35 cellular contexts compared by ENCODE assay signal in the genomic region with DNA sequence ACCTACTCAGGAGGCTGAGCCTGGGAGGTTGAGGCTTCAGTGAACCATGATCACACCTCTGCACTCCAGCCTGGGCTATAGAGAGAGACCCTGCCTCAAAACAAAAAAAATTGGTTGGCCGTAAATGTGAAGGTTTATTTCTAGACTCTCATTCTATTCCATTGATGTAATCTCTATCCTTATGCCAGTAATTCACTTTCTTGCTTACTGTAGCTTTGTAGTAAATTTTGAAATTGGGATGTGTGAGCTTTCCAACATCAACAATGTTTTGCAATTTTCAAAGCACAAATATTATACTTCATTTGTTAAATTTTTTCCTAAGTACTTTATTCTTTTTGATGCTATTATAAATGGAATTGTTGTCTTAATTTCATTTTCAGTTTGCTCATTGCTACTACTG.
"Had no signal": no experiment of that assay in that cellular context is flagged by ENCODE, and none has a peak within 500 bp of the region (broad histone marks: within the 10 kb centered on the region; RNA-seq: fewer than 3 reads in every experiment).

No MANE protein-coding gene starts in this region.

- H3K36me3 ChIP-seq: brain microvascular endothelial cell, MG63 had no signal

- H3K27ac ChIP-seq: brain microvascular endothelial cell, VCaP had no signal

- ATAC-seq: activated CD8-positive, alpha-beta memory T cell treated with anti-CD3 and anti-CD28 coated beads, Interleukin-2, amount 10 ng/mL, durations not matched to agents 7 days and 5 days; activated naive CD8-positive, alpha-beta T cell treated with anti-CD3 and anti-CD28 coated beads, Interleukin-2, amount 50 U/mL, for 24 hours; Panc1; SK-N-SH treated with all-trans-retinoic acid at 6 μM for 48 hours; T-cell; T-helper 17 cell had no signal

- H3K27me3 ChIP-seq: brain microvascular endothelial cell, MG63 had no signal

- H3K9me3 ChIP-seq: MG63 had no signal

- H3K4me3 ChIP-seq: MG63 had no signal

- DNase-seq: activated B cell treated with CpG ODN at 0.5 μM for 24 hours; activated CD4-positive, alpha-beta memory T cell treated with anti-CD3 and anti-CD28 coated beads for 36 hours; activated CD4-positive, alpha-beta T cell treated with anti-CD3 and anti-CD28 coated beads for 4 hours; activated CD4-positive, alpha-beta T cell treated with anti-CD3 and anti-CD28 coated beads, Interleukin-2, amount 50 U/mL, for 1 hour; activated CD4-positive, CD25-positive, alpha-beta regulatory T cell treated with anti-CD3 and anti-CD28 coated beads, Interleukin-2, amount 50 U/mL, for 72 hours; activated CD8-positive, alpha-beta memory T cell treated with anti-CD3 and anti-CD28 coated beads for 24 hours; activated CD8-positive, alpha-beta memory T cell treated with anti-CD3 and anti-CD28 coated beads, Interleukin-2, amount 10 ng/mL, durations not matched to agents 7 days and 5 days; activated CD8-positive, alpha-beta memory T cell treated with anti-CD3 and anti-CD28 coated beads, Interleukin-2, amount 50 U/mL, for 48 hours; activated effector memory CD4-positive, alpha-beta T cell treated with Interleukin-2 at 50 U/mL for 16 hours; activated naive CD4-positive, alpha-beta T cell treated with anti-CD3 and anti-CD28 coated beads, Interleukin-2, amount 10 ng/mL, durations not matched to agents 7 days and 5 days; activated naive CD8-positive, alpha-beta T cell treated with anti-CD3 and anti-CD28 coated beads, Interleukin-2, amount 50 U/mL, for 24 hours; activated T-cell treated with anti-CD3 and anti-CD28 coated beads, Interleukin-2, amount 50 U/mL, for 48 hours; amniotic stem cell; aorta; brain microvascular endothelial cell; central memory CD4-positive, alpha-beta T cell; Karpas-422; KBM-7; MG63; NCI-H1048; NCI-H1105 treated with DMSO at 0.1 percent for 48 hours; NCI-H1436; NCI-H1694; NCI-H1930; NCI-H2081 treated with DMSO at 0.1 percent for 48 hours; NCI-H345; NCI-H524 treated with DMSO at 0.1 percent for 48 hours; RPMI8226; SIG-M5; T-cell; T-helper 17 cell; T-helper 9 cell had no signal
